Comparison of ENCODE assay signal across 6 cellular contexts in the genomic region with DNA sequence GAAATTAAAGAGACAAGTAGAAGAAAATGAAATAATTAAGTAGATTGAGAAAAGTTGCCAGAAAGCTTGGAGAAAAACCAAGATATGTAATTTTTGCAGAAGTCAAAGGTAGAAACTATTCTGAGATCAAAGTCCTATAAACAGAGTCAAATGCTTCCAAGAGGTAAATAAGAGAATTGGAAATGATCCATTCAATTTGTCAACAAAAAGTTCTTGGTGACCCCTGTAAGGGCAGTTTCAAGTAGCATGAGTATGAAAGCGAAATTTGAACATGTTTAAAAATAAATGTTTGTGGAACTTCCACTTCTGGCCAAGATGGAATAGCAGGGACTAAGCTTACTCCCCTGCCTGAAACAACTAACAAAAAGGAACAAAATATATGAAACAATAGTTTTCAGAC.
"Had no signal": no experiment of that assay in that cellular context is flagged by ENCODE, and none has a peak within 500 bp of the region (broad histone marks: within the 10 kb centered on the region; RNA-seq: fewer than 3 reads in every experiment).

No MANE protein-coding gene starts in this region.

- H3K27ac ChIP-seq: HL-60 had no signal

- ATAC-seq: K562 had no signal

- DNase-seq: IMR-90, KBM-7, KG1 had no signal

- H3K4me3 ChIP-seq: K562 had no signal

- FAIRE-seq: HTR-8/SVneo, K562 had no signal
